9 cellular contexts compared by ENCODE assay signal in the genomic region with DNA sequence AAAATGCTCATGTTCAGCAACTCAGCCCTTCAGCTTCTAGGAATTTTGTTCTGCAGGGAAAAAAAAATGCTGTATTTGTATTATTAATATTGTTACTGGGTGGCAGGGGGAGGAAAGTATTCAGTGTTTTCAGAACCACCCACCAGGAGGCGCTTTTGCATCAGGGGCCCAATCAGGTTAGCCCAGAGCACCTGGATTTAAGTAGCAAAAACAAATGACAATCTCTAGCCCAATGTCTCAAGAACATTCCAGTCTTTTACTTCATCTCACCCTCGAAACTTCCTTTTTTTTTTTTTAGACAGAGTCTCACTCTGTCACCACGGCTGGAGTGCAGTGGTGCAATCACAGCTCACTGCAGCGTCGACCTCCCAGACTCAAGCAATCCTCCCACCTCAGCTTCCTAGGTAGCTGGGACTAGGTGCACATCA. TPM values are rescaled to one million over a fixed set of nuclear protein-coding genes. Genes with fewer than 3 reads are reported as not detected.
DNase-seq lines count a peak whose midpoint lies in the region; ATAC-seq and TF ChIP-seq lines count a peak whose summit lies in the region.
"Had no signal": no experiment of that assay in that cellular context is flagged by ENCODE, and none has a peak within 500 bp of the region (broad histone marks: within the 10 kb centered on the region; RNA-seq: fewer than 3 reads in every experiment).

No MANE protein-coding gene starts in this region.

- no peaks in the 10 kb centered on the region for H3K27me3 Mint-ChIP-seq in Caco-2 (ENCODE audit: insufficient read depth, unreplicated experiment)
- H3K27me3 Mint-ChIP-seq in activated T-helper 1 cell treated with anti-CD3 and anti-CD28 coated beads, Interleukin-12 subunit alpha, Interleukin-12 subunit beta, Interleukin-2, Interleukin-4 antibody, amounts not matched to agents 30 ng/mL and 10 ng/mL and 1 ng/mL, durations not matched to agents 14 hours and 24 hours and 36 hours (ENCODE audit: insufficient read depth): no peaks in the 10 kb centered on the region

- TF ChIP-seq CTCF in Caco-2 (IDR thresholded peaks at IDR 0.05; ENCODE audit: insufficient read depth in 1 of 2, low read depth in 1 of 2, low read length in 1 of 2, severe bottlenecking in 1 of 2, unreplicated experiment in 1 of 2): peak; percentile 97 to 99

- H3K4me3 ChIP-seq in Caco-2 (ENCODE audit: low read depth, low read length): no peak overlapping the region
- H3K4me3 ChIP-seq: SK-N-MC had no signal

- POLR2A ChIA-PET in Caco-2 (lab: Charles Lee): interaction anchor here (0.7 to 0.9 kb wide), 2 partner anchors 57 to 104 kb away, joined by 3 to 5 read pairs; no protein-coding TSS in a partner anchor

- intact Hi-C loops in Caco-2 (cut with micrococcal nuclease; ENCODE audit: unreplicated experiment): loop anchor here (1.0 to 2.0 kb wide), 10 partner anchors 11 to 422 kb away; a partner anchor contains a TSS
- intact Hi-C loops in activated T-helper 1 cell treated with anti-CD3 and anti-CD28 coated beads, Interleukin-12 subunit alpha, Interleukin-12 subunit beta, Interleukin-2, Interleukin-4 antibody, amounts not matched to agents 30 ng/mL and 10 ng/mL and 1 ng/mL, durations not matched to agents 14 hours and 24 hours and 36 hours (cut with micrococcal nuclease): loop anchor here (1.0 kb wide), 1 partner anchor 104 kb away; no protein-coding TSS in a partner anchor
- intact Hi-C loops in head of caudate nucleus (cut with DNase I): no loop called here

- H3K27me3 ChIP-seq in Caco-2 (replicated peaks; ENCODE audit: control insufficient read depth, insufficient read depth, low read length): no peaks in the 10 kb centered on the region

- CTCF ChIA-PET in Caco-2 (lab: Charles Lee): interaction anchor here (0.6 to 6.1 kb wide), 11 partner anchors 9 to 116 kb away, joined by 3 to 155 read pairs (median 6); a partner anchor contains a TSS

- no peaks in the 10 kb centered on the region for H3K36me3 ChIP-seq in Caco-2 (ENCODE audit: control insufficient read depth, insufficient read depth, low read length)

- no TSS peak for BruUV-seq in Caco-2 (replicated peaks; lab: Mats Ljungman, UMichigan)

- peak overlapping the region; percentile 74 for H3K27ac Mint-ChIP-seq in Caco-2 (ENCODE audit: unreplicated experiment)
- H3K27ac Mint-ChIP-seq in activated T-helper 1 cell treated with anti-CD3 and anti-CD28 coated beads, Interleukin-12 subunit alpha, Interleukin-12 subunit beta, Interleukin-2, Interleukin-4 antibody, amounts not matched to agents 30 ng/mL and 10 ng/mL and 1 ng/mL, durations not matched to agents 14 hours and 24 hours and 36 hours: no peak overlapping the region

- H3K9me3 Mint-ChIP-seq in Caco-2 (ENCODE audit: unreplicated experiment): no peaks in the 10 kb centered on the region
- no peaks in the 10 kb centered on the region for H3K9me3 Mint-ChIP-seq in activated T-helper 1 cell treated with anti-CD3 and anti-CD28 coated beads, Interleukin-12 subunit alpha, Interleukin-12 subunit beta, Interleukin-2, Interleukin-4 antibody, amounts not matched to agents 30 ng/mL and 10 ng/mL and 1 ng/mL, durations not matched to agents 14 hours and 24 hours and 36 hours

- H3K9me3 ChIP-seq in Caco-2: no peaks in the 10 kb centered on the region

- no peak overlapping the region for H3K4me3 Mint-ChIP-seq in Caco-2 (ENCODE audit: unreplicated experiment)
- no peak overlapping the region for H3K4me3 Mint-ChIP-seq in activated T-helper 1 cell treated with anti-CD3 and anti-CD28 coated beads, Interleukin-12 subunit alpha, Interleukin-12 subunit beta, Interleukin-2, Interleukin-4 antibody, amounts not matched to agents 30 ng/mL and 10 ng/mL and 1 ng/mL, durations not matched to agents 14 hours and 24 hours and 36 hours

- no peaks in the 10 kb centered on the region for H3K36me3 Mint-ChIP-seq in Caco-2 (ENCODE audit: insufficient read depth, unreplicated experiment)
- no peaks in the 10 kb centered on the region for H3K36me3 Mint-ChIP-seq in activated T-helper 1 cell treated with anti-CD3 and anti-CD28 coated beads, Interleukin-12 subunit alpha, Interleukin-12 subunit beta, Interleukin-2, Interleukin-4 antibody, amounts not matched to agents 30 ng/mL and 10 ng/mL and 1 ng/mL, durations not matched to agents 14 hours and 24 hours and 36 hours (ENCODE audit: low read depth)

- no peak for ATAC-seq in GM19463 (IDR thresholded peaks at IDR 0.05; ENCODE audit: unreplicated experiment)
- ATAC-seq in HG03378 (IDR thresholded peaks at IDR 0.05; ENCODE audit: unreplicated experiment): no peak

- H3K4me1 Mint-ChIP-seq in Caco-2 (ENCODE audit: low read depth, unreplicated experiment): peaks cover 23% of the 10 kb centered on the region
- H3K4me1 Mint-ChIP-seq in activated T-helper 1 cell treated with anti-CD3 and anti-CD28 coated beads, Interleukin-12 subunit alpha, Interleukin-12 subunit beta, Interleukin-2, Interleukin-4 antibody, amounts not matched to agents 30 ng/mL and 10 ng/mL and 1 ng/mL, durations not matched to agents 14 hours and 24 hours and 36 hours (ENCODE audit: low read depth): peaks cover 7% of the 10 kb centered on the region

- peak; percentile 79 to 91 for DNase-seq in Caco-2
- DNase-seq in HT1080 (ENCODE audit: low read depth): peak; percentile 71
- peak; percentile 53 for DNase-seq in RPMI7951 (ENCODE audit: low read depth)
- peak; percentile 37 for DNase-seq in activated T-helper 1 cell treated with anti-CD3 and anti-CD28 coated beads, Interleukin-12 subunit alpha, Interleukin-12 subunit beta, Interleukin-2, Interleukin-4 antibody, amounts not matched to agents 30 ng/mL and 10 ng/mL and 1 ng/mL, durations not matched to agents 14 hours and 24 hours and 36 hours (ENCODE audit: low spot score)
- DNase-seq in head of caudate nucleus: peak in 25 of 42 donors; percentile 17 to 71 (median 48)
- peak; percentile 56 for DNase-seq in stimulated activated CD4-positive, alpha-beta T cell treated with anti-CD3 and anti-CD28 coated beads, Interleukin-2, amount 100 ng/mL, for 4 hours (ENCODE audit: low read depth)

- peaks cover 13% of the 10 kb centered on the region; the same call in 1 of the 2 replicates for H3K4me1 ChIP-seq in Caco-2

RNA-seq across cellular contexts. Expression of a gene that starts 0.6 kb away (rescaled TPM):
- total RNA-seq in Caco-2 (2022): not detected in 2 replicates
- not detected in 2 replicates for total RNA-seq in HT1080 (2014; rRNA removed; shearing (Covaris generic))
- not detected in 2 replicates for polyA plus RNA-seq in HT1080 (2015; cell fraction: cytosol; rRNA removed)
- polyA plus RNA-seq in HT1080 (2015; cell fraction: nucleus; rRNA removed): not detected in 2 replicates
- not detected in 2 replicates for total RNA-seq in RPMI7951 (2014; rRNA removed; shearing (Covaris generic))
- total RNA-seq in activated T-helper 1 cell treated with anti-CD3 and anti-CD28 coated beads, Interleukin-12 subunit alpha, Interleukin-12 subunit beta, Interleukin-2, Interleukin-4 antibody, amounts not matched to agents 30 ng/mL and 10 ng/mL and 1 ng/mL, durations not matched to agents 14 hours and 24 hours and 36 hours: not detected in 2 replicates
